13 cellular contexts compared by ENCODE assay signal in genomic region chr20:40682104-40683045, GRCh38. TPM values are rescaled to one million over a fixed set of nuclear protein-coding genes. Genes with fewer than 3 reads are reported as not detected.
DNase-seq lines count a peak whose midpoint lies in the region; ATAC-seq and TF ChIP-seq lines count a peak whose summit lies in the region.
"Had no signal": no experiment of that assay in that cellular context is flagged by ENCODE, and none has a peak within 500 bp of the region (broad histone marks: within the 10 kb centered on the region; RNA-seq: fewer than 3 reads in every experiment).

No MANE protein-coding gene starts in this region.

- H3K9me2 ChIP-seq in Karpas-422 (replicated peaks; ENCODE audit: insufficient read depth, low read length) = no peaks in the 10 kb centered on the region

- H3K27ac Mint-ChIP-seq in brain = no peak overlapping the region
- peak overlapping the region; percentile 64 for H3K27ac Mint-ChIP-seq in osteocyte (ENCODE audit: unreplicated experiment)
- H3K27ac Mint-ChIP-seq: B cell had no signal

- H3K27ac ChIP-seq in Karpas-422 (ENCODE audit: low read length) = no peak overlapping the region

- H3K4me3 ChIP-seq in AG10803 (ENCODE audit: low read length) (peak overlapping the region; percentile 49), Karpas-422 (ENCODE audit: low read length) (no peak overlapping the region)

- H3K9me3 ChIP-seq in Karpas-422 (ENCODE audit: low read length) = no peaks in the 10 kb centered on the region

- H3K27me3 Mint-ChIP-seq in brain (peaks cover 100% of the 10 kb centered on the region), osteocyte (ENCODE audit: unreplicated experiment) (peaks cover 22% of the 10 kb centered on the region)

- no peak overlapping the region for H3K4me2 ChIP-seq in Karpas-422 (ENCODE audit: low read depth, low read length, poor library complexity, severe bottlenecking)

- H3K36me3 Mint-ChIP-seq in brain (peaks cover 20% of the 10 kb centered on the region), osteocyte (ENCODE audit: unreplicated experiment) (peaks cover 5% of the 10 kb centered on the region)

- H3K36me3 ChIP-seq in Karpas-422 (ENCODE audit: insufficient read depth, low read length) = no peaks in the 10 kb centered on the region

- H3K4me1 Mint-ChIP-seq in brain (peaks cover 40% of the 10 kb centered on the region), osteocyte (ENCODE audit: unreplicated experiment) (peaks cover 50% of the 10 kb centered on the region)

- peak; percentile 40 for DNase-seq in AG10803 (ENCODE audit: low read depth)
- DNase-seq in hepatic stellate cell (ENCODE audit: low spot score) = peak; percentile 44
- no peak for DNase-seq in osteocyte (ENCODE audit: extremely low spot score, unreplicated experiment)
- DNase-seq in Karpas-422 = no peak
- no peak for DNase-seq in HPDE6-E6E7 (ENCODE audit: extremely low spot score)
- DNase-seq: activated CD8-positive, alpha-beta memory T cell treated with anti-CD3 and anti-CD28 coated beads, Interleukin-2, amount 50 U/mL, for 4 hours; effector CD4-positive, alpha-beta T cell; NCI-H2171 treated with DMSO at 0.1 percent for 48 hours had no signal

- no peak overlapping the region for H2AFZ ChIP-seq in Karpas-422 (ENCODE audit: low read length)

- no peaks in the 10 kb centered on the region for H3K4me1 ChIP-seq in Karpas-422 (ENCODE audit: low read length)

- no peaks in the 10 kb centered on the region for H3K79me2 ChIP-seq in Karpas-422 (ENCODE audit: low read length)

- H3K27me3 ChIP-seq in Karpas-422 (ENCODE audit: low read length) = no peaks in the 10 kb centered on the region

- no peak overlapping the region for H3K9ac ChIP-seq in Karpas-422 (ENCODE audit: low read length)

- TF ChIP-seq CTCF in AG10803 (conservative IDR thresholded peaks at IDR 0.05; ENCODE audit: low read length) (no peak), brain (conservative IDR thresholded peaks at IDR 0.05) (no peak), osteocyte (IDR thresholded peaks at IDR 0.05) (no peak)

- H4K20me1 ChIP-seq in Karpas-422 (ENCODE audit: insufficient read depth, low read depth, low read length) = no peaks in the 10 kb centered on the region; the same call in 1 of the 2 replicates

- H3K4me3 Mint-ChIP-seq in brain (peak overlapping the region; percentile 64 to 87 (median 81)), osteocyte (ENCODE audit: unreplicated experiment) (peak overlapping the region; percentile 76)
- H3K4me3 Mint-ChIP-seq: B cell had no signal

- ATAC-seq in GM21381 (IDR thresholded peaks at IDR 0.05; ENCODE audit: unreplicated experiment) (no peak), HG03175 (IDR thresholded peaks at IDR 0.05; ENCODE audit: unreplicated experiment) (no peak)
- ATAC-seq: SK-N-SH treated with all-trans-retinoic acid at 6 μM for 48 hours had no signal

- H3K9me3 Mint-ChIP-seq in brain (peaks cover 0 to 8% (median 0%) of the 10 kb centered on the region in 5 experiments), osteocyte (ENCODE audit: unreplicated experiment) (no peaks in the 10 kb centered on the region)

RNA-seq across cellular contexts. Expression of gene MAFB, which starts 6.7 kb away (rescaled TPM):
- polyA plus RNA-seq in brain (ENCODE audit: insufficient read depth, low read depth, low replicate concordance) = 2.7 TPM
- 27.6 and 31.9 TPM in 2 replicates for total RNA-seq in osteocyte
- not detected in 2 replicates for total RNA-seq in Karpas-422 (2014; rRNA removed; shearing (Covaris generic); ENCODE audit: low replicate concordance)

Comparison
In these comparisons a context has a peak if more than half of its experiments do, and no peak if none do; other contexts are left out.
1. DNase-seq: peak in AG10803 (single experiment) and hepatic stellate cell (single experiment); none in osteocyte (single experiment), Karpas-422 (single experiment) and HPDE6-E6E7 (single experiment).
2. RNA of gene MAFB, which starts 6.7 kb away (total RNA-seq): 27.6 to 31.9 TPM in osteocyte; not detected in Karpas-422; every median in the first group is over 10 times any median in the second.